Comparison of ENCODE assay signal across 2 cellular contexts in genomic region chr13:51225034-51225433, GRCh38.
A peak's percentile ranks its signal among the peaks of the same experiment; 100 is the strongest.
TF ChIP-seq lines count a peak whose summit lies in the region.

No MANE protein-coding gene starts in this region.

TF ChIP-seq in H1, 55 proteins besides CTCF, POLR2A, EP300 and RAD21:
- no peak for TF ChIP-seq MAX (IDR thresholded peaks at IDR 0.05)
- 0 out of 2 replicates have a peak, but pooled peaks have one; percentile 28 for TF ChIP-seq MAFK (IDR thresholded peaks at IDR 0.05; ENCODE audit: low read depth, low read length)

TF ChIP-seq in neural cell, 6 proteins besides CTCF, POLR2A, EP300 and RAD21:
- TF ChIP-seq POLR2AphosphoS5 (IDR thresholded peaks at IDR 0.05) (no peak), EZH2 (IDR thresholded peaks at IDR 0.05; ENCODE audit: borderline replicate concordance, insufficient read depth, low read length, poor library complexity, severe bottlenecking) (no peak), SMC3 (conservative IDR thresholded peaks at IDR 0.05; ENCODE audit: poor library complexity) (no peak), MXI1 (conservative IDR thresholded peaks at IDR 0.05; ENCODE audit: poor library complexity, severe bottlenecking) (no peak), TAF1 (IDR thresholded peaks at IDR 0.05; ENCODE audit: low read depth) (no peak), REST (IDR thresholded peaks at IDR 0.05; ENCODE audit: borderline replicate concordance) (no peak)
TF ChIP-seq in neural cell: peak in this region for 0.
